In the genomic region with DNA sequence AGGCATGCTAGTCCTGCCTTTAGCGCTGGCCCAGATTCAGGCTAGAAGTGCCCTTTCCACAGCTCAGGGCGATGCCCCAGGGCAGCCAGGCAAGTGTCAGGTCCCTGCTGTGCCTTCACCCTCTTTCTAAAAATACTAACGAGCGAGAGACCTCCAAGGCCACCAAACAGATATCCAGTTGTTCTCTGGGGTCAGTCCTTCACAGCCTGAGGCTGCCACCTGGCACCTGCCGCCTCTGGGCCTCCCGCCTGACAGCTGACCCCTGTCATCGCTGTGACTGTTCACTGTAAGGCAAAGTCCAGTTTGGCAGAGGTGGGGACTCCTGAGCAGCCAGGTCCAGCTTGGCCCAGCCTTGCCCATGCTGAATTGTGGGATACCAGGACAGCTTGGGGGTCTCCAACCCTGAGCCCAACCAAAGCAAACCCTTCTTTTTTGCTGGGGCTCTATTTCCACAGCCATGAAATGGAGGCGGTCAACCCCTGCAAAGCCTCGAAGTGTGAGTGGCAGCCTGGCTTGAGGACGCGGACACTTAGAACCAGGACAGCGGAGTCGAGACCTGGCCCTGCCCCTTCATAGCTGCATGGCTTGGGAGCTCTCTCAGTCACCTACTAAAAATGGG, we compare ENCODE assay signal across 26 cellular contexts.
DNase-seq lines count a peak whose midpoint lies in the region; ATAC-seq lines count a peak whose summit lies in the region.
"Had no signal": no experiment of that assay in that cellular context is flagged by ENCODE, and none has a peak within 500 bp of the region (broad histone marks: within the 10 kb centered on the region; RNA-seq: fewer than 3 reads in every experiment).

No MANE protein-coding gene starts in this region.

- no peak overlapping the region for H3K4me2 ChIP-seq in neuronal stem cell (ENCODE audit: insufficient read depth, low read length, poor library complexity, severe bottlenecking)

- no peaks in the 10 kb centered on the region for H3K9me3 Mint-ChIP-seq in stimulated activated memory B cell treated with anti-CD40 and anti-IgM and Interleukin-4, amounts not matched to agents 10 μg/mL and 1 μg/mL and 100 μg/mL, for 72 hours
- H3K9me3 Mint-ChIP-seq: natural killer cell had no signal

- no peaks in the 10 kb centered on the region for H3K27me3 Mint-ChIP-seq in stimulated activated memory B cell treated with anti-CD40 and anti-IgM and Interleukin-4, amounts not matched to agents 10 μg/mL and 1 μg/mL and 100 μg/mL, for 72 hours
- H3K27me3 Mint-ChIP-seq: activated naive CD8-positive, alpha-beta T cell treated with anti-CD3 and anti-CD28 coated beads for 36 hours had no signal

- no peak overlapping the region for H2AFZ ChIP-seq in neuronal stem cell (ENCODE audit: low read length)

- H2AK5ac ChIP-seq in neuronal stem cell (ENCODE audit: low read depth, low read length), result peak overlapping the region; percentile 53

- H3K4me1 Mint-ChIP-seq in stimulated activated memory B cell treated with anti-CD40 and anti-IgM and Interleukin-4, amounts not matched to agents 10 μg/mL and 1 μg/mL and 100 μg/mL, for 72 hours, result peaks cover 9% of the 10 kb centered on the region
- H3K4me1 Mint-ChIP-seq: activated naive CD8-positive, alpha-beta T cell treated with anti-CD3 and anti-CD28 coated beads for 36 hours; natural killer cell had no signal

- H3K4ac ChIP-seq in neuronal stem cell (ENCODE audit: low read length), result no peak overlapping the region

- peak overlapping the region; percentile 22 for H2BK12ac ChIP-seq in neuronal stem cell (ENCODE audit: low read length)

- H3K23ac ChIP-seq in neuronal stem cell (ENCODE audit: low read depth, low read length, poor library complexity), result no peak overlapping the region

- H2BK5ac ChIP-seq in neuronal stem cell (ENCODE audit: low read length), result no peak overlapping the region

- no peaks in the 10 kb centered on the region for H3K27me3 ChIP-seq in right cardiac atrium (ENCODE audit: control insufficient read depth, insufficient read depth)
- H3K27me3 ChIP-seq in neuronal stem cell (ENCODE audit: control insufficient read depth in 3 of 3, insufficient read depth in 3 of 3, low read depth in 1 of 3, low read length in 3 of 3), result peaks cover 0 to 5% (median 0%) of the 10 kb centered on the region in 3 experiments
- H3K27me3 ChIP-seq: BE2C, stomach, tibial nerve had no signal

- peak overlapping the region; percentile 76 for H3K18ac ChIP-seq in neuronal stem cell (ENCODE audit: low read length)

- no peaks in the 10 kb centered on the region for H3K36me3 Mint-ChIP-seq in stimulated activated memory B cell treated with anti-CD40 and anti-IgM and Interleukin-4, amounts not matched to agents 10 μg/mL and 1 μg/mL and 100 μg/mL, for 72 hours
- H3K36me3 Mint-ChIP-seq: activated naive CD8-positive, alpha-beta T cell treated with anti-CD3 and anti-CD28 coated beads for 36 hours; natural killer cell had no signal

- H3K27ac Mint-ChIP-seq in stimulated activated memory B cell treated with anti-CD40 and anti-IgM and Interleukin-4, amounts not matched to agents 10 μg/mL and 1 μg/mL and 100 μg/mL, for 72 hours, result no peak overlapping the region
- H3K27ac Mint-ChIP-seq: activated naive CD8-positive, alpha-beta T cell treated with anti-CD3 and anti-CD28 coated beads for 36 hours; activated T-helper 2 cell treated with anti-CD3 and anti-CD28 coated beads, Interferon-gamma antibody, Interleukin-2, Interleukin-4, amounts not matched to agents 10 μg/mL and 5 μg/mL and 100 μg/mL, durations not matched to agents 14 hours and 24 hours and 36 hours; HFFc6; natural killer cell had no signal

- WGBS in right cardiac atrium, result 50% methylated on average over 13 of the region's 13 CpGs
- WGBS in neuronal stem cell (ENCODE audit: extremely low coverage in 2 of 2, insufficient read length in 2 of 2, insufficient replicate concordance in 1 of 2), 2 donors, result no CpG with 5 or more reads among the region's 13 CpGs

- H3K4me1 ChIP-seq in right cardiac atrium (ENCODE audit: control insufficient read depth, insufficient read depth, low read length) (peaks cover 3% of the 10 kb centered on the region), neuronal stem cell (ENCODE audit: control insufficient read depth in 2 of 2, insufficient read depth in 1 of 2, low read depth in 1 of 2, low read length in 2 of 2) (peaks cover 10 to 15% of the 10 kb centered on the region in 2 donors)

- H4K91ac ChIP-seq in neuronal stem cell (ENCODE audit: low read depth, low read length, poor library complexity), result no peak overlapping the region

- H3K79me1 ChIP-seq in neuronal stem cell (ENCODE audit: low read depth, low read length), result no peaks in the 10 kb centered on the region

- H2BK15ac ChIP-seq in neuronal stem cell (ENCODE audit: low read length), result no peak overlapping the region

- DNase-seq in Right ventricle myocardium inferior (ENCODE audit: missing footprints) (peak; percentile 74), cardiac septum (ENCODE audit: low spot score) (no peak), right cardiac atrium (peak; percentile 68 to 88 (median 84)), neuronal stem cell (ENCODE audit: low spot score) (no peak), SW480 (ENCODE audit: low spot score) (no peak)
- no peak for DNase-seq in activated T-cell treated with anti-CD3 and anti-CD28 coated beads, Interleukin-2, amount 50 U/mL, for 48 hours
- DNase-seq: activated CD4-positive, alpha-beta T cell treated with anti-CD3 and anti-CD28 coated beads, Interleukin-2, amount 50 U/mL, for 1 hour; activated naive CD8-positive, alpha-beta T cell treated with anti-CD3 and anti-CD28 coated beads for 36 hours; BE2C; effector CD4-positive, alpha-beta T cell; foreskin melanocyte; HFFc6; kidney; mesendoderm; natural killer cell; NCI-H187 treated with DMSO at 0.1 percent for 48 hours; NCI-H345; NK-92 treated with Interleukin-12 subunit alpha and Interleukin-12 subunit beta, amount 100 ng/mL, for 24 hours; T-helper 2 cell; WERI-Rb-1 had no signal

- no peaks in the 10 kb centered on the region for H3K9me3 ChIP-seq in right cardiac atrium (ENCODE audit: control insufficient read depth, low read length)
- peaks cover under 1 to 2% of the 10 kb centered on the region in 2 donors for H3K9me3 ChIP-seq in neuronal stem cell (replicated peaks in 1 of 2; ENCODE audit: control insufficient read depth in 2 of 2, insufficient read depth in 1 of 2, low read depth in 1 of 2, low read length in 2 of 2)
- H3K9me3 ChIP-seq: BE2C, stomach, tibial nerve had no signal

- intact Hi-C loops in Right ventricle myocardium inferior (cut with DNase I), result loop anchor here (1.0 to 5.0 kb wide), 2 partner anchors 8 to 134 kb away; no protein-coding TSS in a partner anchor
- intact Hi-C loops in cardiac septum (cut with DNase I), result loop anchor here (1.0 kb wide), 1 partner anchor 8 kb away; no protein-coding TSS in a partner anchor
- intact Hi-C loops in right cardiac atrium (cut with DNase I), result no loop called here

- no peak overlapping the region for H3K9ac ChIP-seq in neuronal stem cell (ENCODE audit: low read depth, low read length, poor library complexity)

- H3K36me3 ChIP-seq in neuronal stem cell (replicated peaks in 1 of 2; ENCODE audit: control insufficient read depth in 2 of 2, insufficient read depth in 2 of 2, low read length in 2 of 2), result no peaks in the 10 kb centered on the region
- H3K36me3 ChIP-seq: BE2C, stomach, tibial nerve, WERI-Rb-1 had no signal

- peak overlapping the region; percentile 95 for H3K27ac ChIP-seq in right cardiac atrium (ENCODE audit: low read length)
- H3K27ac ChIP-seq in neuronal stem cell (replicated peaks; ENCODE audit: low read length), result no peak overlapping the region
- H3K27ac ChIP-seq: stomach, tibial nerve, WERI-Rb-1 had no signal

- H4K8ac ChIP-seq in neuronal stem cell (ENCODE audit: low read depth, low read length), result no peak overlapping the region

- no peak overlapping the region for H3K4me3 Mint-ChIP-seq in stimulated activated memory B cell treated with anti-CD40 and anti-IgM and Interleukin-4, amounts not matched to agents 10 μg/mL and 1 μg/mL and 100 μg/mL, for 72 hours
- H3K4me3 Mint-ChIP-seq: activated naive CD8-positive, alpha-beta T cell treated with anti-CD3 and anti-CD28 coated beads for 36 hours; HFFc6; natural killer cell had no signal

- no peak overlapping the region for H3K4me3 ChIP-seq in right cardiac atrium (ENCODE audit: low read length)
- no peak overlapping the region for H3K4me3 ChIP-seq in neuronal stem cell (ENCODE audit: low read length in 2 of 2)
- H3K4me3 ChIP-seq: stomach, tibial nerve had no signal

- H2BK120ac ChIP-seq in neuronal stem cell (ENCODE audit: low read depth, low read length), result no peak overlapping the region

- ATAC-seq in Right ventricle myocardium inferior (peak; percentile 94), right cardiac atrium (peak; percentile 76 to 90), GM19035 (IDR thresholded peaks at IDR 0.05; ENCODE audit: unreplicated experiment) (no peak)
- ATAC-seq in stimulated activated memory B cell treated with anti-CD40 and anti-IgM and Interleukin-4, amounts not matched to agents 10 μg/mL and 1 μg/mL and 100 μg/mL, for 72 hours, result no peak
- ATAC-seq: natural killer cell, Panc1 had no signal

- no peak overlapping the region for H3K14ac ChIP-seq in neuronal stem cell (ENCODE audit: low read length)

Comparison
In these comparisons a context has a peak if more than half of its experiments do, and no peak if none do; other contexts are left out.
1. DNase-seq: peak in Right ventricle myocardium inferior (single experiment) and right cardiac atrium (3 of 3); none in cardiac septum (single experiment), neuronal stem cell (single experiment), activated T-cell treated with anti-CD3 and anti-CD28 coated beads, Interleukin-2, amount 50 U/mL, for 48 hours (0 of 2) and SW480 (single experiment).
2. intact Hi-C loops: an anchor here in Right ventricle myocardium inferior (1.0 to 5.0 kb wide) and cardiac septum (1.0 kb wide); none called in right cardiac atrium.
3. ATAC-seq: peak in Right ventricle myocardium inferior (single experiment) and right cardiac atrium (2 of 2); none in GM19035 (single experiment) and stimulated activated memory B cell treated with anti-CD40 and anti-IgM and Interleukin-4, amounts not matched to agents 10 μg/mL and 1 μg/mL and 100 μg/mL, for 72 hours (single experiment).